In genomic region chrY:7339391-7340087, GRCh38 we compare ENCODE assay signal across 20 cellular contexts.
A peak's percentile ranks its signal among the peaks of the same experiment; 100 is the strongest.
DNase-seq lines count a peak whose midpoint lies in the region; ATAC-seq and TF ChIP-seq lines count a peak whose summit lies in the region.
"Had no signal": no experiment of that assay in that cellular context is flagged by ENCODE, and none has a peak within 500 bp of the region (broad histone marks: within the 10 kb centered on the region; RNA-seq: fewer than 3 reads in every experiment).

No MANE protein-coding gene starts in this region.

- no peak overlapping the region for H3K4me2 ChIP-seq in PC-9

- no peaks in the 10 kb centered on the region for H4K20me1 ChIP-seq in PC-9 (ENCODE audit: insufficient read depth)

- intact Hi-C loops in activated CD4-positive, alpha-beta T cell treated with anti-CD3 and anti-CD28 coated beads for 36 hours (cut with DNase I, micrococcal nuclease): loop anchor here (5.0 to 10.0 kb wide), 5 partner anchors 47 to 665 kb away; no protein-coding TSS in a partner anchor
- intact Hi-C loops in PC-9 (cut with micrococcal nuclease; ENCODE audit: unreplicated experiment): no loop called here

- no peak overlapping the region for H3K27ac ChIP-seq in PC-9
- H3K27ac ChIP-seq: right atrium auricular region, RWPE1 had no signal

- H3K9me3 ChIP-seq in PC-9 (ENCODE audit: insufficient read depth, low read depth): no peaks in the 10 kb centered on the region
- H3K9me3 ChIP-seq: esophagus squamous epithelium, HAP-1, right atrium auricular region, tibial nerve had no signal

- no peaks in the 10 kb centered on the region for H3K79me2 ChIP-seq in PC-9 (ENCODE audit: low read depth)

- POLR2A ChIA-PET in activated CD4-positive, alpha-beta T cell treated with anti-CD3 and anti-CD28 coated beads for 36 hours (lab: Charles Lee): no interaction called here
- POLR2A ChIA-PET in PC-9 (lab: Charles Lee; ENCODE audit: unreplicated experiment): no interaction called here

- H3K9me2 ChIP-seq in PC-9 (ENCODE audit: insufficient read depth): no peaks in the 10 kb centered on the region

- no peaks in the 10 kb centered on the region for H3K4me1 ChIP-seq in PC-9 (replicated peaks; ENCODE audit: insufficient read depth)
- H3K4me1 ChIP-seq: HAP-1, right atrium auricular region, tibial nerve had no signal

- no peaks in the 10 kb centered on the region for H3K27me3 ChIP-seq in PC-9 (ENCODE audit: insufficient read depth, low read depth)
- H3K27me3 ChIP-seq: esophagus squamous epithelium, right atrium auricular region, tibial nerve had no signal

- ATAC-seq in activated CD4-positive, alpha-beta T cell treated with anti-CD3 and anti-CD28 coated beads for 36 hours: peak; percentile 28
- ATAC-seq in GM21515 (IDR thresholded peaks at IDR 0.05; ENCODE audit: unreplicated experiment): peak; percentile 59
- ATAC-seq in activated T-helper 17 cell treated with anti-CD3 and anti-CD28 coated beads, Interleukin-2, amount 50 U/mL, for 72 hours (replicated peaks): peak; percentile 5
- peak in 1 of 2 donors; percentile 68 for ATAC-seq in natural killer cell treated with Interleukin-12 subunit alpha and Interleukin-12 subunit beta and Interleukin-15 and Interleukin-18, amount 100 ng/mL, for 72 hours

- H2AFZ ChIP-seq in PC-9: no peak overlapping the region

- H3K4me3 ChIP-seq in PC-9: no peak overlapping the region
- H3K4me3 ChIP-seq: esophagus squamous epithelium, HAP-1, right atrium auricular region, tibial nerve had no signal

- DNase-seq in activated CD4-positive, alpha-beta T cell treated with anti-CD3 and anti-CD28 coated beads for 36 hours: peak; percentile 34
- DNase-seq in activated CD4-positive, alpha-beta T cell treated with anti-CD3 and anti-CD28 coated beads for 48 hours: no peak
- DNase-seq in natural killer cell treated with Interleukin-12 subunit alpha and Interleukin-12 subunit beta and Interleukin-15 and Interleukin-18, amount 100 ng/mL, for 72 hours (ENCODE audit: low spot score): no peak
- no peak for DNase-seq in PC-9
- DNase-seq in retina: no peak
- DNase-seq in ecto neural progenitor cell (ENCODE audit: low spot score): no peak
- DNase-seq: activated effector memory CD4-positive, alpha-beta T cell treated with anti-CD3 and anti-CD28 coated beads, Interleukin-2, amount 50 U/mL, for 16 hours; esophagus squamous epithelium; head of caudate nucleus; mesendoderm; NCI-H2081 treated with DMSO at 0.1 percent for 48 hours; NCI-H748 treated with DMSO at 0.1 percent for 48 hours had no signal

- no peaks in the 10 kb centered on the region for H3K36me3 ChIP-seq in PC-9 (ENCODE audit: low read depth)
- H3K36me3 ChIP-seq: HAP-1, right atrium auricular region, tibial nerve had no signal

- H3F3A ChIP-seq in PC-9 (ENCODE audit: insufficient read depth, low read depth): no peaks in the 10 kb centered on the region

- H3K36me3 Mint-ChIP-seq in activated CD4-positive, alpha-beta T cell treated with anti-CD3 and anti-CD28 coated beads for 36 hours (ENCODE audit: low read depth): peaks cover 71% of the 10 kb centered on the region
- peaks cover 88% of the 10 kb centered on the region for H3K36me3 Mint-ChIP-seq in activated T-helper 17 cell treated with anti-CD3 and anti-CD28 coated beads, Interleukin-2, amount 50 U/mL, for 72 hours (ENCODE audit: low read depth)
- peaks cover 6% of the 10 kb centered on the region for H3K36me3 Mint-ChIP-seq in natural killer cell treated with Interleukin-12 subunit alpha and Interleukin-12 subunit beta and Interleukin-15 and Interleukin-18, amount 100 ng/mL, for 72 hours
- H3K36me3 Mint-ChIP-seq: brain had no signal

- no peak for TF ChIP-seq CTCF in PC-9 (conservative IDR thresholded peaks at IDR 0.05)

- H3K27me3 Mint-ChIP-seq in activated CD4-positive, alpha-beta T cell treated with anti-CD3 and anti-CD28 coated beads for 36 hours: no peaks in the 10 kb centered on the region
- no peaks in the 10 kb centered on the region for H3K27me3 Mint-ChIP-seq in activated T-helper 17 cell treated with anti-CD3 and anti-CD28 coated beads, Interleukin-2, amount 50 U/mL, for 72 hours
- H3K27me3 Mint-ChIP-seq in natural killer cell treated with Interleukin-12 subunit alpha and Interleukin-12 subunit beta and Interleukin-15 and Interleukin-18, amount 100 ng/mL, for 72 hours: no peaks in the 10 kb centered on the region
- H3K27me3 Mint-ChIP-seq: brain, T-cell had no signal

- H3K9me3 Mint-ChIP-seq in activated CD4-positive, alpha-beta T cell treated with anti-CD3 and anti-CD28 coated beads for 36 hours (ENCODE audit: low read depth): no peaks in the 10 kb centered on the region
- H3K9me3 Mint-ChIP-seq in activated T-helper 17 cell treated with anti-CD3 and anti-CD28 coated beads, Interleukin-2, amount 50 U/mL, for 72 hours: no peaks in the 10 kb centered on the region
- no peaks in the 10 kb centered on the region for H3K9me3 Mint-ChIP-seq in natural killer cell treated with Interleukin-12 subunit alpha and Interleukin-12 subunit beta and Interleukin-15 and Interleukin-18, amount 100 ng/mL, for 72 hours
- H3K9me3 Mint-ChIP-seq: brain, T-cell had no signal

- peaks cover 76% of the 10 kb centered on the region for H3K4me1 Mint-ChIP-seq in activated CD4-positive, alpha-beta T cell treated with anti-CD3 and anti-CD28 coated beads for 36 hours
- peaks cover 28% of the 10 kb centered on the region for H3K4me1 Mint-ChIP-seq in activated T-helper 17 cell treated with anti-CD3 and anti-CD28 coated beads, Interleukin-2, amount 50 U/mL, for 72 hours
- H3K4me1 Mint-ChIP-seq in natural killer cell treated with Interleukin-12 subunit alpha and Interleukin-12 subunit beta and Interleukin-15 and Interleukin-18, amount 100 ng/mL, for 72 hours (ENCODE audit: low read depth in 2 of 2): peaks cover 0 to 24% of the 10 kb centered on the region in 2 donors
- H3K4me1 Mint-ChIP-seq: brain had no signal

- H3K4me3 Mint-ChIP-seq in activated CD4-positive, alpha-beta T cell treated with anti-CD3 and anti-CD28 coated beads for 36 hours: no peak overlapping the region
- H3K4me3 Mint-ChIP-seq in activated T-helper 17 cell treated with anti-CD3 and anti-CD28 coated beads, Interleukin-2, amount 50 U/mL, for 72 hours: peak overlapping the region; percentile 79
- peak overlapping the region; percentile 57 for H3K4me3 Mint-ChIP-seq in natural killer cell treated with Interleukin-12 subunit alpha and Interleukin-12 subunit beta and Interleukin-15 and Interleukin-18, amount 100 ng/mL, for 72 hours
- H3K4me3 Mint-ChIP-seq: brain had no signal

- H3K27ac Mint-ChIP-seq in activated CD4-positive, alpha-beta T cell treated with anti-CD3 and anti-CD28 coated beads for 36 hours: peak overlapping the region; percentile 88
- peak overlapping the region; percentile 86 for H3K27ac Mint-ChIP-seq in activated T-helper 17 cell treated with anti-CD3 and anti-CD28 coated beads, Interleukin-2, amount 50 U/mL, for 72 hours
- H3K27ac Mint-ChIP-seq in natural killer cell treated with Interleukin-12 subunit alpha and Interleukin-12 subunit beta and Interleukin-15 and Interleukin-18, amount 100 ng/mL, for 72 hours: peak overlapping the region in 1 of 2 donors; percentile 75

- CTCF ChIA-PET in activated CD4-positive, alpha-beta T cell treated with anti-CD3 and anti-CD28 coated beads for 36 hours (lab: Charles Lee): interaction anchor here (1.0 kb wide), 1 partner anchor 22 kb away, joined by 3 read pairs; no protein-coding TSS in a partner anchor
- CTCF ChIA-PET in PC-9 (lab: Charles Lee): no interaction called here

- no TSS peak for BruUV-seq in PC-9 (replicated peaks; lab: Mats Ljungman, UMichigan)
